17 cellular contexts compared by ENCODE assay signal in genomic region chr9:113851860-113852259, GRCh38.
"Had no signal": no experiment of that assay in that cellular context is flagged by ENCODE, and none has a peak within 500 bp of the region (broad histone marks: within the 10 kb centered on the region; RNA-seq: fewer than 3 reads in every experiment).

No MANE protein-coding gene starts in this region.

- H3K4me2 ChIP-seq: neural progenitor cell had no signal

- H3K27ac ChIP-seq: neural progenitor cell, pancreas, thyroid gland, uterus, VCaP had no signal

- H3K36me3 ChIP-seq: neural progenitor cell, pancreas, thyroid gland, uterus had no signal

- ATAC-seq: activated CD8-positive, alpha-beta T cell treated with anti-CD3 and anti-CD28 coated beads, Interleukin-2, amount 10 ng/mL, durations not matched to agents 7 days and 5 days; pancreas had no signal

- H3K27me3 ChIP-seq: neural progenitor cell, pancreas, thyroid gland, uterus had no signal

- DNase-seq: activated CD4-positive, alpha-beta T cell treated with anti-CD3 and anti-CD28 coated beads for 4 hours; activated CD8-positive, alpha-beta memory T cell treated with anti-CD3 and anti-CD28 coated beads, Interleukin-2, amount 50 U/mL, for 48 hours; activated CD8-positive, alpha-beta T cell treated with anti-CD3 and anti-CD28 coated beads, Interleukin-2, amount 10 ng/mL, durations not matched to agents 7 days and 5 days; activated naive CD4-positive, alpha-beta T cell treated with anti-CD3 and anti-CD28 coated beads for 36 hours; cortex of kidney; effector memory CD4-positive, alpha-beta T cell; hypothalamus; kidney glomerular epithelial cell; pancreas; stimulated activated CD4-positive, alpha-beta T cell treated with anti-CD3 and anti-CD28 coated beads, Interleukin-4, amount 100 ng/mL, for 1 hour; thyroid gland; uterus had no signal

- H2AFZ ChIP-seq: neural progenitor cell had no signal

- H3K9ac ChIP-seq: neural progenitor cell had no signal

- H3K27ac Mint-ChIP-seq: activated CD8-positive, alpha-beta T cell treated with anti-CD3 and anti-CD28 coated beads, Interleukin-2, amount 10 ng/mL, durations not matched to agents 7 days and 5 days; activated naive CD4-positive, alpha-beta T cell treated with anti-CD3 and anti-CD28 coated beads for 36 hours; activated T-helper 1 cell treated with anti-CD3 and anti-CD28 coated beads, Interleukin-12 subunit alpha, Interleukin-12 subunit beta, Interleukin-2, Interleukin-4 antibody, amounts not matched to agents 30 ng/mL and 10 ng/mL and 1 ng/mL, durations not matched to agents 14 hours and 24 hours and 36 hours; mesothelial cell of epicardium; neural progenitor cell had no signal

- H3K36me3 Mint-ChIP-seq: mesothelial cell of epicardium had no signal

- FAIRE-seq: pancreas had no signal

- H3K9me3 ChIP-seq: pancreas, thyroid gland, uterus had no signal

- H3K4me1 ChIP-seq: neural progenitor cell, pancreas, uterus had no signal

- H3K4me3 ChIP-seq: neural progenitor cell, pancreas, thyroid gland, uterus had no signal

- H3K4me1 Mint-ChIP-seq: central memory CD8-positive, alpha-beta T cell; mesothelial cell of epicardium; neural progenitor cell had no signal

- H3K4me3 Mint-ChIP-seq: activated CD8-positive, alpha-beta T cell treated with anti-CD3 and anti-CD28 coated beads, Interleukin-2, amount 10 ng/mL, durations not matched to agents 7 days and 5 days; activated naive CD4-positive, alpha-beta T cell treated with anti-CD3 and anti-CD28 coated beads for 36 hours; activated T-helper 1 cell treated with anti-CD3 and anti-CD28 coated beads, Interleukin-12 subunit alpha, Interleukin-12 subunit beta, Interleukin-2, Interleukin-4 antibody, amounts not matched to agents 30 ng/mL and 10 ng/mL and 1 ng/mL, durations not matched to agents 14 hours and 24 hours and 36 hours; central memory CD8-positive, alpha-beta T cell; mesothelial cell of epicardium; neural progenitor cell had no signal
